Comparison of ENCODE assay signal across 27 cellular contexts in genomic region chr7:12467837-12468236, GRCh38.
"Had no signal": no experiment of that assay in that cellular context is flagged by ENCODE, and none has a peak within 500 bp of the region (broad histone marks: within the 10 kb centered on the region; RNA-seq: fewer than 3 reads in every experiment).

No MANE protein-coding gene starts in this region.

- FAIRE-seq: urothelium cell line had no signal

- H3K4me1 ChIP-seq: stomach, suprapubic skin, testis, thyroid gland, tibial artery, tibial nerve, transverse colon, upper lobe of left lung, upper lobe of right lung, uterus, vagina had no signal

- H3K9me3 ChIP-seq: stomach, suprapubic skin, testis, thoracic aorta, thyroid gland, tibial artery, transverse colon, upper lobe of left lung, upper lobe of right lung, uterus, vagina had no signal

- H3K27me3 ChIP-seq: stomach, suprapubic skin, testis, thyroid gland, tibial artery, tibial nerve, transverse colon, upper lobe of left lung, upper lobe of right lung, uterus, vagina had no signal

- H3K27ac ChIP-seq: stomach, suprapubic skin, testis, thoracic aorta, thyroid gland, tibial artery, tibial nerve, transverse colon, upper lobe of left lung, upper lobe of right lung, uterus, vagina had no signal

- DNase-seq: stimulated activated CD4-positive, alpha-beta T cell treated with anti-CD3 and anti-CD28 coated beads, Interleukin-2, amount 100 ng/mL, for 48 hours; stimulated activated CD4-positive, alpha-beta T cell treated with anti-CD3 and anti-CD28 coated beads, Interleukin-4, amount 100 ng/mL, for 1 hour; stimulated activated CD4-positive, alpha-beta T cell treated with anti-CD3 and anti-CD28 coated beads, Interleukin-4, amount 100 ng/mL, for 24 hours; stimulated activated CD4-positive, alpha-beta T cell treated with anti-CD3 and anti-CD28 coated beads, Interleukin-4, amount 100 ng/mL, for 4 hours; stimulated activated CD8-positive, alpha-beta memory T cell treated with anti-CD3 and anti-CD28 coated beads, Interleukin-4, amount 100 ng/mL, for 48 hours; stimulated activated naive B cell treated with anti-CD40 and anti-IgM and Interleukin-4, amounts not matched to agents 10 μg/mL and 1 μg/mL and 100 μg/mL, for 72 hours; stimulated activated naive CD4-positive, alpha-beta T cell; stimulated activated naive CD4-positive, alpha-beta T cell treated with Interleukin-2 at 50 U/mL for 16 hours; stimulated activated naive CD8-positive, alpha-beta T cell treated with anti-CD3 and anti-CD28 coated beads, Interleukin-15, amount 100 ng/mL, for 72 hours; stimulated activated naive CD8-positive, alpha-beta T cell treated with anti-CD3 and anti-CD28 coated beads, Interleukin-15, Interleukin-2, amounts not matched to agents 100 U/mL and 50 U/mL, for 24 hours; stomach; substantia nigra; testis; thyroid gland; tibial artery; transverse colon; trophoblast cell; upper lobe of left lung; upper lobe of right lung; uterus had no signal

- H3K36me3 ChIP-seq: stomach, suprapubic skin, thoracic aorta, thyroid gland, tibial artery, tibial nerve, transverse colon, upper lobe of left lung, upper lobe of right lung, vagina had no signal

- ATAC-seq: stimulated activated effector memory CD8-positive, alpha-beta T cell treated with anti-CD3 and anti-CD28 coated beads, Interleukin-12 subunit alpha, Interleukin-12 subunit beta, amount 100 ng/mL, for 72 hours; stimulated activated memory B cell treated with anti-CD40 and anti-IgM and Interleukin-4, amounts not matched to agents 10 μg/mL and 1 μg/mL and 100 μg/mL, for 72 hours; stimulated activated naive B cell treated with anti-CD40 and anti-IgM and Interleukin-4, amounts not matched to agents 10 μg/mL and 1 μg/mL and 100 μg/mL, for 72 hours; stimulated activated naive CD8-positive, alpha-beta T cell treated with anti-CD3 and anti-CD28 coated beads, Interleukin-15, amount 100 ng/mL, for 72 hours; stimulated activated naive CD8-positive, alpha-beta T cell treated with anti-CD3 and anti-CD28 coated beads, Interleukin-15, Interleukin-2, amounts not matched to agents 100 U/mL and 50 U/mL, for 24 hours; upper lobe of right lung had no signal

- H3K4me3 ChIP-seq: stomach, suprapubic skin, testis, thoracic aorta, thyroid gland, tibial artery, tibial nerve, transverse colon, upper lobe of left lung, upper lobe of right lung, uterus, vagina had no signal
